20 cellular contexts compared by ENCODE assay signal in the genomic region with DNA sequence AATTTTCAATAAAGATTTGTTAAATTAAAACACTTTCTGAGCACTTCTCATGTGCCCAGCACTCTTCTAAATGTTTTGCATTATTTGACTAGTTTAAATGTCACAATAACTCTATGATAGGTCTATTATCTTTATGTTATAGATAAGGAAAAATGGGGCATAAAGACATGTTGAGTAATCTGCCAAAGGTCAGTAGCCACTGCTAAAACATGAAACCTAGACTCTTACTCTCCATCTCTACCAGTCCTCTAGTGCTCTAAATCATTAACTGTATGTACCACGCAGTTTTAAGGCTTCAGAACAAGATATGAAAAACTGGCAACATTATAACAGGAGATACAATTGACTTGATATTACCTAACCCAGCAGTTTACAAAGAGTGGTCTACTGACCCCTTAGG. TPM values are rescaled to one million over a fixed set of nuclear protein-coding genes. Genes with fewer than 3 reads are reported as not detected.
DNase-seq lines count a peak whose midpoint lies in the region; ATAC-seq and TF ChIP-seq lines count a peak whose summit lies in the region.
"Had no signal": no experiment of that assay in that cellular context is flagged by ENCODE, and none has a peak within 500 bp of the region (broad histone marks: within the 10 kb centered on the region; RNA-seq: fewer than 3 reads in every experiment).

No MANE protein-coding gene starts in this region.

- H3K4me3 Mint-ChIP-seq in activated T-cell treated with anti-CD3 and anti-CD28 coated beads, Interleukin-2, amount 50 U/mL, for 24 hours, result no peak overlapping the region
- H3K4me3 Mint-ChIP-seq: CD4-positive, alpha-beta memory T cell; IgD-negative memory B cell had no signal

- DNase-seq in HuH-7.5 (ENCODE audit: low spot score) (peak; percentile 22), hepatocyte (ENCODE audit: low spot score) (peak; percentile 16), mucosa of descending colon (no peak), cerebellar cortex (ENCODE audit: low spot score) (no peak), GM13977 (ENCODE audit: low spot score) (no peak)
- DNase-seq in activated T-cell treated with anti-CD3 and anti-CD28 coated beads, Interleukin-2, amount 50 U/mL, for 24 hours, result no peak
- DNase-seq: CD4-positive, alpha-beta memory T cell; DMS153; GOT3; HCEC 1CT; MV-4-11; NCI-H1105 treated with DMSO at 0.1 percent for 48 hours; NCI-H2029 treated with DMSO at 0.1 percent for 48 hours; NCI-H2171; NCI-H345; NCI-H524; NCI-H774; Peyer's patch had no signal

- H3K4me1 Mint-ChIP-seq in activated T-cell treated with anti-CD3 and anti-CD28 coated beads, Interleukin-2, amount 50 U/mL, for 24 hours (ENCODE audit: low read depth), result peaks cover 58% of the 10 kb centered on the region

- ATAC-seq in mucosa of descending colon, result peak; percentile 79
- ATAC-seq in GM18858 (IDR thresholded peaks at IDR 0.05; ENCODE audit: unreplicated experiment), result no peak

- H3K4me2 ChIP-seq in hepatocyte, result peak overlapping the region; percentile 60

- TF ChIP-seq CTCF in hepatocyte (IDR thresholded peaks at IDR 0.05; ENCODE audit: poor library complexity) (no peak), mucosa of descending colon (IDR thresholded peaks at IDR 0.05) (no peak), GM13977 (IDR thresholded peaks at IDR 0.05; ENCODE audit: extremely low read depth, insufficient read depth, missing control alignments) (no peak)

- H3K9me3 Mint-ChIP-seq in activated T-cell treated with anti-CD3 and anti-CD28 coated beads, Interleukin-2, amount 50 U/mL, for 24 hours, result no peaks in the 10 kb centered on the region
- H3K9me3 Mint-ChIP-seq: CD4-positive, alpha-beta memory T cell; IgD-negative memory B cell had no signal

- no peaks in the 10 kb centered on the region for H3K27me3 Mint-ChIP-seq in activated T-cell treated with anti-CD3 and anti-CD28 coated beads, Interleukin-2, amount 50 U/mL, for 24 hours
- H3K27me3 Mint-ChIP-seq: CD4-positive, alpha-beta memory T cell; IgD-negative memory B cell had no signal

- H3K36me3 Mint-ChIP-seq in activated T-cell treated with anti-CD3 and anti-CD28 coated beads, Interleukin-2, amount 50 U/mL, for 24 hours (ENCODE audit: low read depth), result peaks cover 27% of the 10 kb centered on the region
- H3K36me3 Mint-ChIP-seq: IgD-negative memory B cell had no signal

- H3K4me3 ChIP-seq in hepatocyte (no peak overlapping the region), mucosa of descending colon (no peak overlapping the region)
- H3K4me3 ChIP-seq: Peyer's patch had no signal

- intact Hi-C loops in mucosa of descending colon (cut with DNase I, micrococcal nuclease), result no loop called here

- H3K36me3 ChIP-seq in hepatocyte (replicated peaks; ENCODE audit: insufficient read depth, low read depth) (no peaks in the 10 kb centered on the region), mucosa of descending colon (ENCODE audit: low read depth) (no peaks in the 10 kb centered on the region)
- H3K36me3 ChIP-seq: Peyer's patch had no signal

- H3K79me2 ChIP-seq in hepatocyte, result peaks cover 97% of the 10 kb centered on the region

- H3K27me3 ChIP-seq in hepatocyte, result no peaks in the 10 kb centered on the region
- H3K27me3 ChIP-seq: Peyer's patch had no signal

- H3K4me1 ChIP-seq in hepatocyte (ENCODE audit: insufficient read depth) (peaks cover 35% of the 10 kb centered on the region), mucosa of descending colon (ENCODE audit: low read depth) (peaks cover 25% of the 10 kb centered on the region)

- in situ Hi-C loops in GM13977 (cut with MboI; ENCODE audit: low pct_unique_long_range_greater_than_20kb, low sequenced_read_pairs, unreplicated experiment), result no loop called here

- H4K20me1 ChIP-seq in hepatocyte (ENCODE audit: insufficient read depth, poor library complexity, severe bottlenecking), result peaks cover 86% of the 10 kb centered on the region

- WGBS in hepatocyte (ENCODE audit: low lambda C conversion rate, missing lambda C conversion rate), result 59% methylated on average over 1 of the region's 1 CpG

- peak overlapping the region; percentile 39 for H3K27ac ChIP-seq in hepatocyte

- H2AFZ ChIP-seq in hepatocyte, result no peak overlapping the region

- no peak overlapping the region for H3K27ac Mint-ChIP-seq in activated T-cell treated with anti-CD3 and anti-CD28 coated beads, Interleukin-2, amount 50 U/mL, for 24 hours
- H3K27ac Mint-ChIP-seq: CD4-positive, alpha-beta memory T cell; IgD-negative memory B cell had no signal

- no peaks in the 10 kb centered on the region for H3K9me2 ChIP-seq in hepatocyte (replicated peaks; ENCODE audit: insufficient read depth)

- no peaks in the 10 kb centered on the region for H3K9me3 ChIP-seq in hepatocyte (ENCODE audit: low read depth)
- H3K9me3 ChIP-seq in mucosa of descending colon, result no peaks in the 10 kb centered on the region
- H3K9me3 ChIP-seq: Peyer's patch had no signal

RNA-seq across cellular contexts. Expression of a gene that starts 6.9 kb away (rescaled TPM):
- total RNA-seq in hepatocyte (99.5 and 103 TPM in 2 replicates), mucosa of descending colon (100 to 1,000 TPM; 138 to 140 (median 139) TPM)
- polyA plus RNA-seq in hepatocyte, result 83.8 and 85.8 TPM in 2 replicates

RNA-seq across cellular contexts. Expression of a gene that starts 33.7 kb away (rescaled TPM):
- 25.9 and 28.5 TPM in 2 replicates for total RNA-seq in hepatocyte
- polyA plus RNA-seq in hepatocyte, result 34.9 and 59.1 TPM in 2 replicates
- total RNA-seq in mucosa of descending colon, result 10 to 100 TPM; 31.5 to 41.2 (median 39.7) TPM

Comparison
In these comparisons a context has a peak if more than half of its experiments do, and no peak if none do; other contexts are left out.
1. DNase-seq: peak in HuH-7.5 (single experiment) and hepatocyte (single experiment); none in mucosa of descending colon (0 of 3), activated T-cell treated with anti-CD3 and anti-CD28 coated beads, Interleukin-2, amount 50 U/mL, for 24 hours (single experiment), cerebellar cortex (single experiment) and GM13977 (single experiment).